In genomic region chr22:46062232-46062615, GRCh38 we compare ENCODE assay signal across 13 cellular contexts.
A peak's percentile ranks its signal among the peaks of the same experiment; 100 is the strongest.
DNase-seq lines count a peak whose midpoint lies in the region; ATAC-seq and TF ChIP-seq lines count a peak whose summit lies in the region.
"Had no signal": no experiment of that assay in that cellular context is flagged by ENCODE, and none has a peak within 500 bp of the region (broad histone marks: within the 10 kb centered on the region; RNA-seq: fewer than 3 reads in every experiment).

No MANE protein-coding gene starts in this region.

- H2AFZ ChIP-seq in SK-N-SH (ENCODE audit: low read depth), result no peak overlapping the region
- H2AFZ ChIP-seq: PC-9 had no signal

- TF ChIP-seq CTCF in SK-N-SH (IDR thresholded peaks at IDR 0.05), result no peak
- TF ChIP-seq CTCF in breast epithelium (IDR thresholded peaks at IDR 0.05), result no peak
- no peak for TF ChIP-seq CTCF in thoracic aorta (IDR thresholded peaks at IDR 0.05)

- intact Hi-C loops in breast epithelium (cut with DNase I; ENCODE audit: low total_unique reads), result no loop called here

- DNase-seq in SK-N-SH, result no peak
- peak in 1 of 2 donors; percentile 17 for DNase-seq in breast epithelium (ENCODE audit: low spot score in 2 of 2)
- DNase-seq in thoracic aorta (ENCODE audit: low spot score), result no peak
- no peak for DNase-seq in NCI-H2196 treated with DMSO at 0.1 percent for 48 hours (lab: John Stamatoyannopoulos, UW; ENCODE audit: unreplicated experiment)
- DNase-seq in HuH-7.5 (ENCODE audit: low spot score), result no peak
- DNase-seq: NCI-H2171, PC-9, T-helper 9 cell had no signal

- no peaks in the 10 kb centered on the region for H3K9me2 ChIP-seq in SK-N-SH

- no peak for ATAC-seq in SK-N-SH treated with all-trans-retinoic acid at 6 μM for 48 hours
- ATAC-seq in thoracic aorta (ENCODE audit: insufficient number of reproducible peaks, low FRiP score, low read depth), result no peak
- no peak for ATAC-seq in GM18511 (IDR thresholded peaks at IDR 0.05; ENCODE audit: unreplicated experiment)
- ATAC-seq: GM12878, K562 had no signal

- H3K27ac ChIP-seq in SK-N-SH (ENCODE audit: low read depth in 2 of 2, low read length in 1 of 2) (peak overlapping the region; percentile 100), breast epithelium (peak overlapping the region; percentile 100), muscle layer of colon (ENCODE audit: low read depth, low read length) (peak overlapping the region; percentile 60), thoracic aorta (peak overlapping the region; percentile 97 to 98)
- H3K27ac ChIP-seq: PC-9 had no signal

- H3K27me3 ChIP-seq in SK-N-SH (ENCODE audit: insufficient read depth) (no peaks in the 10 kb centered on the region), breast epithelium (no peaks in the 10 kb centered on the region), muscle layer of colon (ENCODE audit: control insufficient read depth in 1 of 2, insufficient read depth in 2 of 2, low read length in 2 of 2) (no peaks in the 10 kb centered on the region), thoracic aorta (replicated peaks; ENCODE audit: insufficient read depth) (no peaks in the 10 kb centered on the region)

- H3K4me3 ChIP-seq in SK-N-SH (ENCODE audit: low read depth in 2 of 2, low read length in 1 of 2) (no peak overlapping the region), breast epithelium (peak overlapping the region in 2 of 3 donors; percentile 40 to 62), muscle layer of colon (ENCODE audit: low read depth in 1 of 2, low read length in 2 of 2) (peak overlapping the region in 1 of 2 donors; percentile 5), thoracic aorta (peak overlapping the region; percentile 32)
- H3K4me3 ChIP-seq: GM12878, K562, PC-9 had no signal

- peaks cover 0 to 4% of the 10 kb centered on the region in 2 experiments for H3K36me3 ChIP-seq in SK-N-SH (replicated peaks in 1 of 2; ENCODE audit: control insufficient read depth in 1 of 2, insufficient read depth in 2 of 2, low read length in 1 of 2)
- no peaks in the 10 kb centered on the region for H3K36me3 ChIP-seq in breast epithelium
- H3K36me3 ChIP-seq in muscle layer of colon (ENCODE audit: insufficient read depth, low read length), result peaks cover 3% of the 10 kb centered on the region
- H3K36me3 ChIP-seq in thoracic aorta, result no peaks in the 10 kb centered on the region

- H3K4me1 ChIP-seq in SK-N-SH (ENCODE audit: control insufficient read depth in 1 of 2, insufficient read depth in 2 of 2, low read depth in 1 of 2, low read length in 1 of 2), result peaks cover 38 to 66% of the 10 kb centered on the region in 2 experiments
- peaks cover 10 to 25% of the 10 kb centered on the region in 2 donors for H3K4me1 ChIP-seq in breast epithelium
- H3K4me1 ChIP-seq in muscle layer of colon (ENCODE audit: insufficient read depth, low read length), result peaks cover 84% of the 10 kb centered on the region
- peaks cover 54 to 92% of the 10 kb centered on the region in 2 donors for H3K4me1 ChIP-seq in thoracic aorta (ENCODE audit: control insufficient read depth in 1 of 2, low read depth in 2 of 2)

- TF ChIP-seq EP300 in SK-N-SH (IDR thresholded peaks at IDR 0.05; ENCODE audit: borderline replicate concordance in 1 of 2, low read depth in 1 of 2, low read length in 1 of 2), result no peak

- peak overlapping the region; percentile 99 for H3K9ac ChIP-seq in SK-N-SH
- H3K9ac ChIP-seq in muscle layer of colon (ENCODE audit: low read length), result no peak overlapping the region

- CTCF ChIA-PET in SK-N-SH (lab: Yijun Ruan, JAX), result interaction anchor here (1.0 to 1.7 kb wide), 3 partner anchors 26 to 56 kb away, joined by 3 to 8 read pairs (median 4); no protein-coding TSS in a partner anchor

- H3K9me3 ChIP-seq in SK-N-SH (no peaks in the 10 kb centered on the region), breast epithelium (no peaks in the 10 kb centered on the region), muscle layer of colon (ENCODE audit: low read length) (no peaks in the 10 kb centered on the region), thoracic aorta (no peaks in the 10 kb centered on the region)

- TF ChIP-seq RAD21 in SK-N-SH (IDR thresholded peaks at IDR 0.05; ENCODE audit: low read length), result no peak

- H4K20me1 ChIP-seq in SK-N-SH (ENCODE audit: insufficient read depth), result no peaks in the 10 kb centered on the region

- peaks cover 33% of the 10 kb centered on the region for H3F3A ChIP-seq in SK-N-SH (replicated peaks; ENCODE audit: insufficient read depth)

- peak overlapping the region; percentile 95 for H3K4me2 ChIP-seq in SK-N-SH
- H3K4me2 ChIP-seq: PC-9 had no signal

- peaks cover 100% of the 10 kb centered on the region for H3K79me2 ChIP-seq in SK-N-SH (ENCODE audit: insufficient read depth)

- no peak for TF ChIP-seq POLR2A in breast epithelium (IDR thresholded peaks at IDR 0.05)

- 81% methylated on average over 13 of the region's 13 CpGs for WGBS in SK-N-SH (ENCODE audit: low lambda C conversion rate)

- POLR2A ChIA-PET in SK-N-SH (lab: Yijun Ruan, JAX), result interaction anchor here (1.1 to 3.2 kb wide), 3 partner anchors 49 to 56 kb away, joined by 4 to 11 read pairs (median 5); no protein-coding TSS in a partner anchor

TF ChIP-seq in SK-N-SH, 30 proteins besides CTCF, POLR2A, EP300 and RAD21:
- TF ChIP-seq ELF1 (IDR thresholded peaks at IDR 0.05), result no peak
- TF ChIP-seq, protein P1, sequence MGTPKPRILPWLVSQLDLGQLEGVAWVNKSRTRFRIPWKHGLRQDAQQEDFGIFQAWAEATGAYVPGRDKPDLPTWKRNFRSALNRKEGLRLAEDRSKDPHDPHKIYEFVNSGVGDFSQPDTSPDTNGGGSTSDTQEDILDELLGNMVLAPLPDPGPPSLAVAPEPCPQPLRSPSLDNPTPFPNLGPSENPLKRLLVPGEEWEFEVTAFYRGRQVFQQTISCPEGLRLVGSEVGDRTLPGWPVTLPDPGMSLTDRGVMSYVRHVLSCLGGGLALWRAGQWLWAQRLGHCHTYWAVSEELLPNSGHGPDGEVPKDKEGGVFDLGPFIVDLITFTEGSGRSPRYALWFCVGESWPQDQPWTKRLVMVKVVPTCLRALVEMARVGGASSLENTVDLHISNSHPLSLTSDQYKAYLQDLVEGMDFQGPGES (IDR thresholded peaks at IDR 0.05; ENCODE audit: low read depth, low read length), result no peak

TF ChIP-seq in SK-N-SH treated with all-trans-retinoic acid at 6 μM for 48 hours, 23 proteins besides CTCF, POLR2A, EP300 and RAD21:
- TF ChIP-seq ZNF70 (CRISPR knock-in tag; IDR thresholded peaks at IDR 0.05), result no peak
- TF ChIP-seq, protein P2, sequence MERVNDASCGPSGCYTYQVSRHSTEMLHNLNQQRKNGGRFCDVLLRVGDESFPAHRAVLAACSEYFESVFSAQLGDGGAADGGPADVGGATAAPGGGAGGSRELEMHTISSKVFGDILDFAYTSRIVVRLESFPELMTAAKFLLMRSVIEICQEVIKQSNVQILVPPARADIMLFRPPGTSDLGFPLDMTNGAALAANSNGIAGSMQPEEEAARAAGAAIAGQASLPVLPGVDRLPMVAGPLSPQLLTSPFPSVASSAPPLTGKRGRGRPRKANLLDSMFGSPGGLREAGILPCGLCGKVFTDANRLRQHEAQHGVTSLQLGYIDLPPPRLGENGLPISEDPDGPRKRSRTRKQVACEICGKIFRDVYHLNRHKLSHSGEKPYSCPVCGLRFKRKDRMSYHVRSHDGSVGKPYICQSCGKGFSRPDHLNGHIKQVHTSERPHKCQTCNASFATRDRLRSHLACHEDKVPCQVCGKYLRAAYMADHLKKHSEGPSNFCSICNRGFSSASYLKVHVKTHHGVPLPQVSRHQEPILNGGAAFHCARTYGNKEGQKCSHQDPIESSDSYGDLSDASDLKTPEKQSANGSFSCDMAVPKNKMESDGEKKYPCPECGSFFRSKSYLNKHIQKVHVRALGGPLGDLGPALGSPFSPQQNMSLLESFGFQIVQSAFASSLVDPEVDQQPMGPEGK (CRISPR knock-in tag; IDR thresholded peaks at IDR 0.05; ENCODE audit: borderline replicate concordance), result no peak
- no peak for TF ChIP-seq OSR1 (CRISPR knock-in tag; IDR thresholded peaks at IDR 0.05)
- no peak for TF ChIP-seq GLIS3 (CRISPR knock-in tag; IDR thresholded peaks at IDR 0.05)

Comparison
In these comparisons a context has a peak if more than half of its experiments do, and no peak if none do; other contexts are left out.
1. H3K4me3 ChIP-seq: peak in breast epithelium (2 of 3) and thoracic aorta (single experiment); none in SK-N-SH (0 of 2).
2. Peak in every context shown above with its lines, with median percentiles within 50 percentile points of each other: H3K27ac ChIP-seq.